ENCODE assay signal across 15 cellular contexts in the genomic region with DNA sequence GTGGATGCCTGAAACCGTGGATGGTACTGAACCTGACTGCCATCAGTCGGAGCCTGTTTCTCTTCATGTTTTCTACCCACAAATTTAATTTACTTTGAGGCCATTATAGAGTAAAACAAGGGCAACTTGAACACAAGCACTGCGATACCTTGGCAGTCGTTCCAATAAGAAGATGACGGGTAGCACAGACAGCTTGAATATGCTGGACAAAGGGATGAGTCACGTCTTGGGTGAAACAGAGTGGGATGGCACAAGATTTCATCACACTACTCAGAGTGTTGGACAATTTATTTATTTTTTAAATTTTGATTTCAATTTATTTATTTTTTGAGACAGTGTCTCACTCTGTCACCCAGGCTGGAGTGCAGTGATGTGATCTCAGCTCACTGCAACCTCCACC. TPM values are rescaled to one million over a fixed set of nuclear protein-coding genes. Genes with fewer than 3 reads are reported as not detected.
A peak's percentile ranks its signal among the peaks of the same experiment; 100 is the strongest.
DNase-seq lines count a peak whose midpoint lies in the region; ATAC-seq and TF ChIP-seq lines count a peak whose summit lies in the region.
"Had no signal": no experiment of that assay in that cellular context is flagged by ENCODE, and none has a peak within 500 bp of the region (broad histone marks: within the 10 kb centered on the region; RNA-seq: fewer than 3 reads in every experiment).

No MANE protein-coding gene starts in this region.

- H3K4me3 Mint-ChIP-seq in activated naive CD8-positive, alpha-beta T cell = no peak overlapping the region
- H3K4me3 Mint-ChIP-seq in activated naive CD8-positive, alpha-beta T cell treated with anti-CD3 and anti-CD28 coated beads, Interleukin-2, amount 50 U/mL, for 24 hours = no peak overlapping the region
- no peak overlapping the region for H3K4me3 Mint-ChIP-seq in stimulated activated effector memory CD8-positive, alpha-beta T cell treated with anti-CD3 and anti-CD28 coated beads, Interleukin-12 subunit alpha, Interleukin-12 subunit beta, amount 100 ng/mL, for 72 hours
- no peak overlapping the region for H3K4me3 Mint-ChIP-seq in progenitor cell of endocrine pancreas (ENCODE audit: low read depth)
- H3K4me3 Mint-ChIP-seq: activated CD4-positive, alpha-beta T cell treated with anti-CD3 and anti-CD28 coated beads for 36 hours; T-helper 17 cell had no signal

- intact Hi-C loops in adrenal gland (cut with DNase I) = loop anchor here in 1 of 2 donors (5.0 kb wide), 1 partner anchor 34 kb away; no protein-coding TSS in a partner anchor

- H3K27ac Mint-ChIP-seq in activated naive CD8-positive, alpha-beta T cell = peak overlapping the region; percentile 81
- H3K27ac Mint-ChIP-seq in activated naive CD8-positive, alpha-beta T cell treated with anti-CD3 and anti-CD28 coated beads, Interleukin-2, amount 50 U/mL, for 24 hours = no peak overlapping the region
- peak overlapping the region; percentile 44 for H3K27ac Mint-ChIP-seq in stimulated activated effector memory CD8-positive, alpha-beta T cell treated with anti-CD3 and anti-CD28 coated beads, Interleukin-12 subunit alpha, Interleukin-12 subunit beta, amount 100 ng/mL, for 72 hours
- H3K27ac Mint-ChIP-seq in progenitor cell of endocrine pancreas = no peak overlapping the region
- H3K27ac Mint-ChIP-seq: activated CD4-positive, alpha-beta T cell treated with anti-CD3 and anti-CD28 coated beads for 36 hours; T-helper 17 cell had no signal

- no peak for ATAC-seq in activated naive CD8-positive, alpha-beta T cell treated with anti-CD3 and anti-CD28 coated beads, Interleukin-2, amount 50 U/mL, for 24 hours
- no peak for ATAC-seq in stimulated activated effector memory CD8-positive, alpha-beta T cell treated with anti-CD3 and anti-CD28 coated beads, Interleukin-12 subunit alpha, Interleukin-12 subunit beta, amount 100 ng/mL, for 72 hours
- ATAC-seq in GM21723 (IDR thresholded peaks at IDR 0.05; ENCODE audit: unreplicated experiment) = no peak
- ATAC-seq: activated CD4-positive, alpha-beta T cell treated with anti-CD3 and anti-CD28 coated beads for 36 hours; T-helper 17 cell had no signal

- no peaks in the 10 kb centered on the region for H3K27me3 Mint-ChIP-seq in activated naive CD8-positive, alpha-beta T cell
- H3K27me3 Mint-ChIP-seq in activated naive CD8-positive, alpha-beta T cell treated with anti-CD3 and anti-CD28 coated beads, Interleukin-2, amount 50 U/mL, for 24 hours = no peaks in the 10 kb centered on the region
- H3K27me3 Mint-ChIP-seq in progenitor cell of endocrine pancreas = no peaks in the 10 kb centered on the region
- H3K27me3 Mint-ChIP-seq: activated CD4-positive, alpha-beta T cell treated with anti-CD3 and anti-CD28 coated beads for 36 hours; T-helper 17 cell had no signal

- H3K27me3 ChIP-seq in adrenal gland = no peaks in the 10 kb centered on the region

- DNase-seq in activated naive CD8-positive, alpha-beta T cell treated with anti-CD3 and anti-CD28 coated beads, Interleukin-2, amount 50 U/mL, for 24 hours = no peak
- DNase-seq in adrenal gland (peak in 5 of 7 donors; percentile 33 to 70 (median 53)), fibroblast of the aortic adventitia (ENCODE audit: low read depth) (peak; percentile 60), progenitor cell of endocrine pancreas (ENCODE audit: low spot score, unreplicated experiment) (no peak), NCI-H510A treated with DMSO at 0.1 percent for 48 hours (lab: John Stamatoyannopoulos, UW) (no peak)
- no peak for DNase-seq in stimulated activated effector memory CD8-positive, alpha-beta T cell treated with anti-CD3 and anti-CD28 coated beads, Interleukin-12 subunit alpha, Interleukin-12 subunit beta, amount 100 ng/mL, for 72 hours (ENCODE audit: low spot score in 2 of 2)
- DNase-seq: 8988T; activated CD4-positive, alpha-beta T cell treated with anti-CD3 and anti-CD28 coated beads for 36 hours; activated T-cell treated with anti-CD3 and anti-CD28 coated beads for 4 hours; NCI-H1436 treated with DMSO at 0.1 percent for 48 hours; NCI-H510A; T-helper 17 cell had no signal

- H3K4me3 ChIP-seq in adrenal gland (no peak overlapping the region), fibroblast of the aortic adventitia (ENCODE audit: low read depth, low read length) (no peak overlapping the region)

- peak in 1 of 2 donors; percentile 10 for TF ChIP-seq POLR2A in adrenal gland (IDR thresholded peaks at IDR 0.05)

- H3K27ac ChIP-seq in adrenal gland = peak overlapping the region in 3 of 5 donors; percentile 68 to 91 (median 71)

- H3K36me3 Mint-ChIP-seq in activated naive CD8-positive, alpha-beta T cell = peaks cover 11% of the 10 kb centered on the region
- H3K36me3 Mint-ChIP-seq in activated naive CD8-positive, alpha-beta T cell treated with anti-CD3 and anti-CD28 coated beads, Interleukin-2, amount 50 U/mL, for 24 hours (ENCODE audit: low read depth) = peaks cover 6% of the 10 kb centered on the region
- H3K36me3 Mint-ChIP-seq in stimulated activated effector memory CD8-positive, alpha-beta T cell treated with anti-CD3 and anti-CD28 coated beads, Interleukin-12 subunit alpha, Interleukin-12 subunit beta, amount 100 ng/mL, for 72 hours = peaks cover 39% of the 10 kb centered on the region
- H3K36me3 Mint-ChIP-seq in progenitor cell of endocrine pancreas (ENCODE audit: insufficient read depth) = peaks cover 1% of the 10 kb centered on the region

- H3K4me1 Mint-ChIP-seq in activated naive CD8-positive, alpha-beta T cell (ENCODE audit: low read depth) = peaks cover 51% of the 10 kb centered on the region
- H3K4me1 Mint-ChIP-seq in activated naive CD8-positive, alpha-beta T cell treated with anti-CD3 and anti-CD28 coated beads, Interleukin-2, amount 50 U/mL, for 24 hours = peaks cover 75% of the 10 kb centered on the region
- peaks cover 47% of the 10 kb centered on the region for H3K4me1 Mint-ChIP-seq in stimulated activated effector memory CD8-positive, alpha-beta T cell treated with anti-CD3 and anti-CD28 coated beads, Interleukin-12 subunit alpha, Interleukin-12 subunit beta, amount 100 ng/mL, for 72 hours
- peaks cover 21% of the 10 kb centered on the region for H3K4me1 Mint-ChIP-seq in progenitor cell of endocrine pancreas (ENCODE audit: low read depth)

- H3K36me3 ChIP-seq in adrenal gland (replicated peaks in 1 of 2) = no peaks in the 10 kb centered on the region

- peaks cover 38 to 54% of the 10 kb centered on the region in 2 donors for H3K4me1 ChIP-seq in adrenal gland (replicated peaks in 1 of 2)

- WGBS in adrenal gland, 4 donors = 66 to 70% (median 67%) methylated on average over 6 of the region's 6 CpGs

- no peak for TF ChIP-seq CTCF in adrenal gland (IDR thresholded peaks at IDR 0.05)
- TF ChIP-seq CTCF in fibroblast of the aortic adventitia (IDR thresholded peaks at IDR 0.05; ENCODE audit: insufficient read depth, low read length) = no peak
- TF ChIP-seq CTCF in progenitor cell of endocrine pancreas (IDR thresholded peaks at IDR 0.05; ENCODE audit: unreplicated experiment) = no peak

- H3K9me3 Mint-ChIP-seq in activated naive CD8-positive, alpha-beta T cell (ENCODE audit: low read depth) = no peaks in the 10 kb centered on the region
- H3K9me3 Mint-ChIP-seq in activated naive CD8-positive, alpha-beta T cell treated with anti-CD3 and anti-CD28 coated beads, Interleukin-2, amount 50 U/mL, for 24 hours = no peaks in the 10 kb centered on the region
- no peaks in the 10 kb centered on the region for H3K9me3 Mint-ChIP-seq in stimulated activated effector memory CD8-positive, alpha-beta T cell treated with anti-CD3 and anti-CD28 coated beads, Interleukin-12 subunit alpha, Interleukin-12 subunit beta, amount 100 ng/mL, for 72 hours
- no peaks in the 10 kb centered on the region for H3K9me3 Mint-ChIP-seq in progenitor cell of endocrine pancreas (ENCODE audit: low read depth)

- no peaks in the 10 kb centered on the region for H3K9me3 ChIP-seq in adrenal gland (replicated peaks in 1 of 3)

RNA-seq across cellular contexts. Expression of gene DIXDC1, which starts 5.7 kb away (rescaled TPM):
- total RNA-seq in adrenal gland = 10 to 100 TPM; 14.8 to 56.0 (median 46.9) TPM
- 10 to 100 TPM in 2 of 3 donors, 1 to 10 TPM in 1; 7.9 to 30.1 (median 11.5) TPM for polyA plus RNA-seq in adrenal gland
- 22.1 and 24.8 TPM in 2 replicates for total RNA-seq in fibroblast of the aortic adventitia (ENCODE audit: low replicate concordance)
- total RNA-seq in progenitor cell of endocrine pancreas = 23.5 and 25.0 TPM in 2 replicates

RNA-seq across cellular contexts. Expression of gene C11orf52, which starts 24.1 kb away (rescaled TPM):
- total RNA-seq in adrenal gland = 1 to 10 TPM in 4 of 8 donors, under 1 TPM in 2, not detected in 2; 0.53 to 4.2 (median 2.4) TPM
- polyA plus RNA-seq in adrenal gland = 1 to 10 TPM in 2 of 3 donors, under 1 TPM in 1; 0.68 to 1.9 (median 1.7) TPM
- 0.63 TPM in 1 of 2 replicates, not detected in the other for total RNA-seq in fibroblast of the aortic adventitia (ENCODE audit: low replicate concordance)
- 16.2 and 19.4 TPM in 2 replicates for total RNA-seq in progenitor cell of endocrine pancreas
- total RNA-seq: activated CD4-positive, alpha-beta T cell treated with anti-CD3 and anti-CD28 coated beads for 36 hours; T-helper 17 cell had no signal
- polyA plus RNA-seq: neural cell had no signal

RNA-seq across cellular contexts. Expression of gene HSPB2, which starts 30.3 kb away (rescaled TPM):
- total RNA-seq in adrenal gland = 1 to 10 TPM in 4 of 8 donors, under 1 TPM in 2, not detected in 2; 0.60 to 2.3 (median 1.3) TPM
- 1 to 10 TPM in 2 of 3 donors, under 1 TPM in 1; 0.51 to 6.1 (median 3.9) TPM for polyA plus RNA-seq in adrenal gland
- 1.5 and 3.3 TPM in 2 replicates for total RNA-seq in fibroblast of the aortic adventitia (ENCODE audit: low replicate concordance)
- total RNA-seq in progenitor cell of endocrine pancreas = not detected in 2 replicates
- total RNA-seq: activated CD4-positive, alpha-beta T cell treated with anti-CD3 and anti-CD28 coated beads for 36 hours; T-helper 17 cell had no signal
- polyA plus RNA-seq: neural cell had no signal

RNA-seq across cellular contexts. Expression of gene CRYAB, which starts 31.3 kb away (rescaled TPM):
- total RNA-seq in adrenal gland = 10 to 100 TPM; 38.2 to 87.7 (median 56.3) TPM
- 100 to 1,000 TPM in 1 of 3 donors, 10 to 100 TPM in 2; 77.8 to 108 (median 99.0) TPM for polyA plus RNA-seq in adrenal gland
- total RNA-seq in fibroblast of the aortic adventitia (ENCODE audit: low replicate concordance) = 60.2 and 73.3 TPM in 2 replicates
- 1.2 TPM in 1 of 2 replicates, not detected in the other for total RNA-seq in progenitor cell of endocrine pancreas
- total RNA-seq: activated CD4-positive, alpha-beta T cell treated with anti-CD3 and anti-CD28 coated beads for 36 hours; T-helper 17 cell had no signal
- polyA plus RNA-seq: neural cell had no signal

Comparison
In these comparisons a context has a peak if more than half of its experiments do, and no peak if none do; other contexts are left out.
1. H3K27ac Mint-ChIP-seq: peak in activated naive CD8-positive, alpha-beta T cell (single experiment) and stimulated activated effector memory CD8-positive, alpha-beta T cell treated with anti-CD3 and anti-CD28 coated beads, Interleukin-12 subunit alpha, Interleukin-12 subunit beta, amount 100 ng/mL, for 72 hours (single experiment); none in activated naive CD8-positive, alpha-beta T cell treated with anti-CD3 and anti-CD28 coated beads, Interleukin-2, amount 50 U/mL, for 24 hours (single experiment) and progenitor cell of endocrine pancreas (single experiment).
2. DNase-seq: peak in adrenal gland (5 of 7) and fibroblast of the aortic adventitia (single experiment); none in activated naive CD8-positive, alpha-beta T cell treated with anti-CD3 and anti-CD28 coated beads, Interleukin-2, amount 50 U/mL, for 24 hours (single experiment), stimulated activated effector memory CD8-positive, alpha-beta T cell treated with anti-CD3 and anti-CD28 coated beads, Interleukin-12 subunit alpha, Interleukin-12 subunit beta, amount 100 ng/mL, for 72 hours (0 of 2), progenitor cell of endocrine pancreas (single experiment) and NCI-H510A treated with DMSO at 0.1 percent for 48 hours (single experiment).